ENCODE assay signal across 18 cellular contexts in the genomic region with DNA sequence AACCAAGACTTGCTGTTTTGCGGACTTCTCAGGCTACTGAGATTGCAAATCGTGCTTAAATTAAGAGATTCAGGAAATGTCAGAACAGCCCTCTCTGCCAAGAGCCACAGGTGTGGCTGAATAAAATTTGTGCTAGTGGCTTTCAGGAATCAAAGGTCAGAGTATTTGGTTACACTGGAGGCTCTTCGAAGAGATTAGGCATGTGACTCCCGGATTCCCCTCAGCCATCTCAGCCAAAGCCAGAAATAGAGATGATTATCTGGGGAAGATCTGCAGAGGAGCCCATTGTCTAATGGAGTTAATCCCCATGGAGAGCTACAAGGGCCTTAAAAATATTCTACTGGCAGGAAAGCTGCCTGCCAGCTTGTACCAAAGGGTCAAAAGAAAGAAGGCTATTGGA.
"Had no signal": no experiment of that assay in that cellular context is flagged by ENCODE, and none has a peak within 500 bp of the region (broad histone marks: within the 10 kb centered on the region; RNA-seq: fewer than 3 reads in every experiment).

No MANE protein-coding gene starts in this region.

- H3K4me3 ChIP-seq: coronary artery, hepatocyte, sigmoid colon, smooth muscle cell, tibial artery, upper lobe of right lung had no signal

- H2AFZ ChIP-seq: hepatocyte had no signal

- ATAC-seq: left colon; naive thymus-derived CD4-positive, alpha-beta T cell; stimulated activated memory B cell treated with anti-CD40 and anti-IgM and Interleukin-4, amounts not matched to agents 10 μg/mL and 1 μg/mL and 100 μg/mL, for 72 hours; upper lobe of right lung had no signal

- H3K4me1 Mint-ChIP-seq: endodermal cell; naive thymus-derived CD4-positive, alpha-beta T cell had no signal

- H3K36me3 ChIP-seq: neutrophil, sigmoid colon, tibial artery, upper lobe of right lung had no signal

- H3K79me2 ChIP-seq: hepatocyte had no signal

- DNase-seq: effector CD4-positive, alpha-beta T cell; endodermal cell; erythroblast; foreskin melanocyte; left colon; naive thymus-derived CD4-positive, alpha-beta T cell; nephron progenitor cell; posterior cingulate gyrus; sigmoid colon; stimulated activated CD4-positive, alpha-beta T cell treated with anti-CD3 and anti-CD28 coated beads, Interleukin-4, amount 100 ng/mL, for 24 hours; tibial artery; upper lobe of right lung had no signal

- H3K9me3 ChIP-seq: neutrophil, upper lobe of right lung had no signal

- H3K4me2 ChIP-seq: hepatocyte, smooth muscle cell had no signal

- H3K4me3 Mint-ChIP-seq: endodermal cell; naive thymus-derived CD4-positive, alpha-beta T cell; nephron progenitor cell; stimulated activated memory B cell treated with anti-CD40 and anti-IgM and Interleukin-4, amounts not matched to agents 10 μg/mL and 1 μg/mL and 100 μg/mL, for 72 hours; stimulated activated naive CD8-positive, alpha-beta T cell treated with anti-CD3 and anti-CD28 coated beads, Interleukin-15, Interleukin-2, amounts not matched to agents 100 ng/mL and 50 ng/mL, for 24 hours had no signal

- H3K27ac ChIP-seq: coronary artery, hepatocyte, neutrophil, sigmoid colon, tibial artery, upper lobe of right lung had no signal

- H3K27ac Mint-ChIP-seq: endodermal cell; naive thymus-derived CD4-positive, alpha-beta T cell; nephron progenitor cell; stimulated activated memory B cell treated with anti-CD40 and anti-IgM and Interleukin-4, amounts not matched to agents 10 μg/mL and 1 μg/mL and 100 μg/mL, for 72 hours; stimulated activated naive CD8-positive, alpha-beta T cell treated with anti-CD3 and anti-CD28 coated beads, Interleukin-15, Interleukin-2, amounts not matched to agents 100 ng/mL and 50 ng/mL, for 24 hours had no signal

- H3K4me1 ChIP-seq: sigmoid colon, tibial artery, upper lobe of right lung had no signal

- H3K27me3 ChIP-seq: hepatocyte, neutrophil, tibial artery, upper lobe of right lung had no signal
